Comparison of ENCODE assay signal across 10 cellular contexts in the genomic region with DNA sequence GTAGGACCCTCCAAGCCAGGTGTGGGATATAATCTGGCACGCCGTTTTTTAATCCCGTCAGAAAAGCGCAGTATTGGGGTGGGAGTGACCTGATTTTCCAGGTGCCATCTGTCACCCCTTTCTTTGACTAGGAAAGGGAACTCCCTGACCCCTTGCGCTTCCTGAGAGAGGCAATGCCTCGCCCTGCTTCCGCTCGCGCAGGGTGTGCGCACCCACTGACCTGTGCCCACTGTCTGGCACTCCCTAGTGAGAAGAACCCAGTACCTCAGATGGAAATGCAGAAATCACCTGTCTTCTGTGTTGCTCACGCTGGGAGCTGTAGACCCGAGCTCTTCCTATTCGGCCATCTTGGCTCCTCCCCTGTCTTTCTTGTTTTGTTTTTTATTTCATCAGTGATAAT. TPM values are rescaled to one million over a fixed set of nuclear protein-coding genes. Genes with fewer than 3 reads are reported as not detected.
"Had no signal": no experiment of that assay in that cellular context is flagged by ENCODE, and none has a peak within 500 bp of the region (broad histone marks: within the 10 kb centered on the region; RNA-seq: fewer than 3 reads in every experiment).

No MANE protein-coding gene starts in this region.

RNA-seq across cellular contexts. Expression of gene OR5M11, which starts 11.6 kb away (rescaled TPM):
- total RNA-seq: LHCN-M2; MCF 10A; NCI-H460; OCI-LY7; Peyer's patch; Right ventricle myocardium inferior; SJCRH30; SK-MEL-5; T-cell; T-helper 1 cell treated with Interleukin-12 subunit alpha and Interleukin-12 subunit beta and Interleukin-4 antibody, amounts not matched to agents 30 ng/mL and 1 ng/mL, for 36 hours had no signal

RNA-seq across cellular contexts. Expression of gene OR5M10, which starts 22.8 kb away (rescaled TPM):
- total RNA-seq: LHCN-M2; MCF 10A; NCI-H460; OCI-LY7; Peyer's patch; Right ventricle myocardium inferior; SJCRH30; SK-MEL-5; T-cell; T-helper 1 cell treated with Interleukin-12 subunit alpha and Interleukin-12 subunit beta and Interleukin-4 antibody, amounts not matched to agents 30 ng/mL and 1 ng/mL, for 36 hours had no signal

RNA-seq across cellular contexts. Expression of gene OR5M1, which starts 60.0 kb away (rescaled TPM):
- total RNA-seq: LHCN-M2; MCF 10A; NCI-H460; OCI-LY7; Peyer's patch; Right ventricle myocardium inferior; SJCRH30; SK-MEL-5; T-cell; T-helper 1 cell treated with Interleukin-12 subunit alpha and Interleukin-12 subunit beta and Interleukin-4 antibody, amounts not matched to agents 30 ng/mL and 1 ng/mL, for 36 hours had no signal
